9 cellular contexts compared by ENCODE assay signal in genomic region chr19:10762656-10763055, GRCh38. TPM values are rescaled to one million over a fixed set of nuclear protein-coding genes. Genes with fewer than 3 reads are reported as not detected.
DNase-seq lines count a peak whose midpoint lies in the region; ATAC-seq and TF ChIP-seq lines count a peak whose summit lies in the region.
"Had no signal": no experiment of that assay in that cellular context is flagged by ENCODE, and none has a peak within 500 bp of the region (broad histone marks: within the 10 kb centered on the region; RNA-seq: fewer than 3 reads in every experiment).

No MANE protein-coding gene starts in this region.

- CTCF ChIA-PET in activated CD8-positive, alpha-beta memory T cell treated with anti-CD3 and anti-CD28 coated beads, Interleukin-2, amount 10 ng/mL, durations not matched to agents 7 days and 5 days (lab: Charles Lee), result interaction anchor here (0.7 to 6.4 kb wide), 5 partner anchors 45 to 334 kb away, joined by 3 to 63 read pairs (median 3); partner anchors contain the start of genes DNM2, QTRT1 and TMED1

- peak overlapping the region; percentile 38 for H3K4me3 Mint-ChIP-seq in activated CD8-positive, alpha-beta memory T cell treated with anti-CD3 and anti-CD28 coated beads, Interleukin-2, amount 10 ng/mL, durations not matched to agents 7 days and 5 days

- DNase-seq in activated CD8-positive, alpha-beta memory T cell treated with anti-CD3 and anti-CD28 coated beads, Interleukin-2, amount 10 ng/mL, durations not matched to agents 7 days and 5 days, result peak; percentile 76
- DNase-seq in activated CD8-positive, alpha-beta memory T cell treated with anti-CD3 and anti-CD28 coated beads, Interleukin-2, amount 50 U/mL, for 48 hours, result no peak
- peak; percentile 26 for DNase-seq in activated T-helper 1 cell treated with Interleukin-2 at 50 U/mL for 16 hours (ENCODE audit: low read depth)
- peak; percentile 36 for DNase-seq in iPS-NIHi7 (ENCODE audit: extremely low spot score)
- no peak for DNase-seq in thoracic aorta (ENCODE audit: low spot score)

- H3K27ac Mint-ChIP-seq in activated CD8-positive, alpha-beta memory T cell treated with anti-CD3 and anti-CD28 coated beads, Interleukin-2, amount 10 ng/mL, durations not matched to agents 7 days and 5 days, result peak overlapping the region; percentile 83

- H3K4me1 Mint-ChIP-seq in activated CD8-positive, alpha-beta memory T cell treated with anti-CD3 and anti-CD28 coated beads, Interleukin-2, amount 10 ng/mL, durations not matched to agents 7 days and 5 days, result peaks cover 73% of the 10 kb centered on the region

- H3K9me3 ChIP-seq in thoracic aorta, result no peaks in the 10 kb centered on the region

- H3K36me3 Mint-ChIP-seq in activated CD8-positive, alpha-beta memory T cell treated with anti-CD3 and anti-CD28 coated beads, Interleukin-2, amount 10 ng/mL, durations not matched to agents 7 days and 5 days, result peaks cover 43% of the 10 kb centered on the region

- no peak overlapping the region for H3K4me3 ChIP-seq in thoracic aorta

- peak overlapping the region; percentile 25 to 65 for H3K27ac ChIP-seq in thoracic aorta
- H3K27ac ChIP-seq: VCaP had no signal

- TF ChIP-seq CTCF in thoracic aorta (IDR thresholded peaks at IDR 0.05), result no peak

- H3K27me3 Mint-ChIP-seq in activated CD8-positive, alpha-beta memory T cell treated with anti-CD3 and anti-CD28 coated beads, Interleukin-2, amount 10 ng/mL, durations not matched to agents 7 days and 5 days, result no peaks in the 10 kb centered on the region

- ATAC-seq in activated CD8-positive, alpha-beta memory T cell treated with anti-CD3 and anti-CD28 coated beads, Interleukin-2, amount 10 ng/mL, durations not matched to agents 7 days and 5 days, result no peak
- no peak for ATAC-seq in thoracic aorta (ENCODE audit: insufficient number of reproducible peaks, low FRiP score, low read depth)
- no peak for ATAC-seq in HG03135 (IDR thresholded peaks at IDR 0.05; ENCODE audit: unreplicated experiment)
- ATAC-seq in HG02642 (IDR thresholded peaks at IDR 0.05; ENCODE audit: poor library complexity, unreplicated experiment), result no peak
- no peak for ATAC-seq in HG03457 (IDR thresholded peaks at IDR 0.05; ENCODE audit: unreplicated experiment)

- H3K9me3 Mint-ChIP-seq in activated CD8-positive, alpha-beta memory T cell treated with anti-CD3 and anti-CD28 coated beads, Interleukin-2, amount 10 ng/mL, durations not matched to agents 7 days and 5 days (ENCODE audit: low read depth), result no peaks in the 10 kb centered on the region

- no peaks in the 10 kb centered on the region for H3K27me3 ChIP-seq in thoracic aorta (replicated peaks; ENCODE audit: insufficient read depth)

- no peaks in the 10 kb centered on the region for H3K36me3 ChIP-seq in thoracic aorta

- H3K4me1 ChIP-seq in thoracic aorta (ENCODE audit: control insufficient read depth in 1 of 2, low read depth in 2 of 2), result peaks cover 28 to 50% of the 10 kb centered on the region in 2 donors

RNA-seq across cellular contexts. Expression of gene DNM2, which starts 44.8 kb away (rescaled TPM):
- 100 to 1,000 TPM; 267 to 315 TPM for total RNA-seq in activated CD8-positive, alpha-beta memory T cell treated with anti-CD3 and anti-CD28 coated beads, Interleukin-2, amount 10 ng/mL, durations not matched to agents 7 days and 5 days
- total RNA-seq in thoracic aorta, result 100 to 1,000 TPM; 153 to 195 TPM

Comparison
In these comparisons a context has a peak if more than half of its experiments do, and no peak if none do; other contexts are left out.
1. DNase-seq: peak in activated CD8-positive, alpha-beta memory T cell treated with anti-CD3 and anti-CD28 coated beads, Interleukin-2, amount 10 ng/mL, durations not matched to agents 7 days and 5 days (single experiment), activated T-helper 1 cell treated with Interleukin-2 at 50 U/mL for 16 hours (single experiment) and iPS-NIHi7 (single experiment); none in activated CD8-positive, alpha-beta memory T cell treated with anti-CD3 and anti-CD28 coated beads, Interleukin-2, amount 50 U/mL, for 48 hours (single experiment) and thoracic aorta (single experiment).